ENCODE assay signal across 8 cellular contexts in genomic region chr22:24107668-24108067, GRCh38.
DNase-seq lines count a peak whose midpoint lies in the region; TF ChIP-seq lines count a peak whose summit lies in the region.

No MANE protein-coding gene starts in this region.

- no peaks in the 10 kb centered on the region for H3K9me3 ChIP-seq in right atrium auricular region

- TF ChIP-seq CTCF in astrocyte of the spinal cord (IDR thresholded peaks at IDR 0.05; ENCODE audit: low read depth, low read length) (peak; percentile 54), right atrium auricular region (IDR thresholded peaks at IDR 0.05) (peak in 1 of 2 donors; percentile 42)

- peak overlapping the region; percentile 63 to 67 for H3K27ac ChIP-seq in right atrium auricular region

- H3K4me3 ChIP-seq in astrocyte of the spinal cord (ENCODE audit: low read depth, low read length) (no peak overlapping the region), right atrium auricular region (no peak overlapping the region)

- H3K27me3 ChIP-seq in right atrium auricular region: no peaks in the 10 kb centered on the region

- DNase-seq in HCEC 1CT (peak; percentile 80), astrocyte of the spinal cord (ENCODE audit: low read depth, low spot score) (peak; percentile 87), right atrium auricular region (ENCODE audit: low spot score) (peak; percentile 92), smooth muscle cell of the brain vasculature (ENCODE audit: low read depth, low spot score) (peak; percentile 32), NCI-H2196 (lab: John Stamatoyannopoulos, UW; ENCODE audit: unreplicated experiment) (no peak), KG1 (lab: John Stamatoyannopoulos, UW) (no peak), NCI-H2171 treated with DMSO at 0.1 percent for 48 hours (lab: John Stamatoyannopoulos, UW) (no peak), HuH-7.5 (ENCODE audit: low spot score) (no peak)

- no peaks in the 10 kb centered on the region for H3K36me3 ChIP-seq in right atrium auricular region

- H3K4me1 ChIP-seq in right atrium auricular region: peaks cover 0 to 45% of the 10 kb centered on the region in 2 donors

- in situ Hi-C loops in astrocyte of the spinal cord (cut with HindIII; ENCODE audit: low sequenced_read_pairs): no loop called here

Comparison
In these comparisons a context has a peak if more than half of its experiments do, and no peak if none do; other contexts are left out.
1. DNase-seq: peak in HCEC 1CT (single experiment), astrocyte of the spinal cord (single experiment), right atrium auricular region (single experiment) and smooth muscle cell of the brain vasculature (single experiment); none in NCI-H2196 (single experiment), KG1 (single experiment), NCI-H2171 treated with DMSO at 0.1 percent for 48 hours (single experiment) and HuH-7.5 (single experiment).